ENCODE assay signal across 21 cellular contexts in the genomic region with DNA sequence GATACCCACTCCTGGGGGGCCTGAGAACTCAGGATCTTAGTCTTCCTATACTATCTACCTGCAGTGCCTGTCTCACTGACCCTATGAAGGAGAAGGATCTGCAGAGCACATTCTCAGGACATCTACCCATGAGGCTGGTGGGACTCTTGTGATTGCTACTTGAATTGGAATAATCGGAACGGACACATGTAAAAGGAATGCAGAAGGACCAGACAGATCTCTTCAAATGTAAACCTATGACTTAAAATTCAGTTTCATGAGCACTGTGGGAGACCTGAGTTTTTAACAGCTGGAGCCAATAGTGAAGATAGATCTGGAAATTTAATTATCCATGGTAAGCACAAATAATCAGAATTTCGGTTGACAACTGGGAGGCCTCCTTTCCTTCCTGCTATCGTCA. TPM values are rescaled to one million over a fixed set of nuclear protein-coding genes. Genes with fewer than 3 reads are reported as not detected.
DNase-seq lines count a peak whose midpoint lies in the region; ATAC-seq and TF ChIP-seq lines count a peak whose summit lies in the region.
"Had no signal": no experiment of that assay in that cellular context is flagged by ENCODE, and none has a peak within 500 bp of the region (broad histone marks: within the 10 kb centered on the region; RNA-seq: fewer than 3 reads in every experiment).

No MANE protein-coding gene starts in this region.

- no peak overlapping the region for H3K9ac ChIP-seq in SK-N-MC (ENCODE audit: insufficient read length)
- H3K9ac ChIP-seq: BLaER1 treated with 17β-estradiol and CSF1 and Interleukin-3, amounts not matched to agents 10 nM and 100 nM had no signal

- no TSS peak for BruUV-seq in A673 (replicated peaks; lab: Mats Ljungman, UMichigan)

- H3K36me3 ChIP-seq in A673 (ENCODE audit: insufficient read depth, low read length, poor library complexity, severe bottlenecking) (no peaks in the 10 kb centered on the region), SK-N-MC (ENCODE audit: insufficient read depth, low read length) (no peaks in the 10 kb centered on the region), left lung (no peaks in the 10 kb centered on the region)
- H3K36me3 ChIP-seq: BE2C had no signal

- intact Hi-C loops in A673 (cut with micrococcal nuclease; ENCODE audit: unreplicated experiment) (no loop called here), left lung (cut with DNase I) (no loop called here), right cardiac atrium (cut with DNase I) (no loop called here)

- H3K4me1 ChIP-seq in A673 (ENCODE audit: insufficient read depth, low read length, poor library complexity, severe bottlenecking) (peaks cover 12% of the 10 kb centered on the region), left lung (no peaks in the 10 kb centered on the region), right cardiac atrium (ENCODE audit: control insufficient read depth, insufficient read depth, low read length) (no peaks in the 10 kb centered on the region)
- H3K4me1 ChIP-seq: BE2C had no signal

- H3K4me3 ChIP-seq in A673 (ENCODE audit: low read depth, low read length, poor library complexity, severe bottlenecking) = no peak overlapping the region
- peak overlapping the region; percentile 43; the same call in 1 of the 2 replicates for H3K4me3 ChIP-seq in SK-N-MC
- no peak overlapping the region for H3K4me3 ChIP-seq in left lung
- H3K4me3 ChIP-seq in right cardiac atrium (ENCODE audit: low read length) = no peak overlapping the region
- H3K4me3 ChIP-seq: BLaER1 treated with 17β-estradiol and CSF1 and Interleukin-3, amounts not matched to agents 10 nM and 100 nM; GM12878; GM23338 had no signal

- WGBS in right cardiac atrium = 72% methylated on average over 4 of the region's 4 CpGs

- POLR2A ChIA-PET in A673 (lab: Charles Lee; ENCODE audit: low non-redundant PET) = no interaction called here

- ATAC-seq in left lung (peak; percentile 23), HG03025 (IDR thresholded peaks at IDR 0.05; ENCODE audit: low FRiP score, unreplicated experiment) (no peak), right cardiac atrium (no peak)
- ATAC-seq: GM12878, GM23338, HCT116 had no signal

- TF ChIP-seq CTCF in A673 (conservative IDR thresholded peaks at IDR 0.05; ENCODE audit: low read depth, low read length) (no peak), left lung (IDR thresholded peaks at IDR 0.05) (no peak)

- no peaks in the 10 kb centered on the region for H3K27me3 ChIP-seq in A673 (replicated peaks; ENCODE audit: insufficient read depth, low read depth, low read length, poor library complexity)
- no peaks in the 10 kb centered on the region for H3K27me3 ChIP-seq in left lung
- no peaks in the 10 kb centered on the region for H3K27me3 ChIP-seq in right cardiac atrium (ENCODE audit: control insufficient read depth, insufficient read depth)
- H3K27me3 ChIP-seq: BE2C; BLaER1 treated with 17β-estradiol and CSF1 and Interleukin-3, amounts not matched to agents 10 nM and 100 nM had no signal

- H3K9me3 ChIP-seq in A673 (ENCODE audit: low read depth, low read length, poor library complexity, severe bottlenecking) (peaks cover 12% of the 10 kb centered on the region), SK-N-MC (ENCODE audit: low read depth, low read length) (no peaks in the 10 kb centered on the region), left lung (peaks cover 0 to 35% of the 10 kb centered on the region in 2 donors), right cardiac atrium (ENCODE audit: control insufficient read depth, low read length) (peaks cover 2% of the 10 kb centered on the region)
- H3K9me3 ChIP-seq: BE2C had no signal

- H3K27ac ChIP-seq in A673 (ENCODE audit: low read depth, low read length, poor library complexity, severe bottlenecking) = no peak overlapping the region
- H3K27ac ChIP-seq in SK-N-MC = peak overlapping the region; percentile 18; the same call in 1 of the 2 replicates
- H3K27ac ChIP-seq in left lung = no peak overlapping the region
- no peak overlapping the region for H3K27ac ChIP-seq in right cardiac atrium (ENCODE audit: low read length)
- H3K27ac ChIP-seq: 22Rv1; BLaER1 treated with 17β-estradiol and CSF1 and Interleukin-3, amounts not matched to agents 10 nM and 100 nM had no signal

- DNase-seq in A673 (ENCODE audit: low spot score) (peak; percentile 29), SK-N-MC (ENCODE audit: low read depth, low spot score) (peak; percentile 81), left lung (no peak), NCI-H2171 (lab: John Stamatoyannopoulos, UW) (no peak), right cardiac atrium (no peak)
- DNase-seq: ACHN; AML-193; BE2C; CD4-positive, alpha-beta T cell; CD8-positive, alpha-beta memory T cell; DMS 273 treated with DMSO at 0.1 percent for 48 hours; DMS79; EL; GDM1; H9 had no signal

- CTCF ChIA-PET in A673 (lab: Charles Lee) = no interaction called here

RNA-seq across cellular contexts. Expression of a gene that starts 35.2 kb away (rescaled TPM):
- 166 and 167 TPM in 2 replicates for total RNA-seq in A673 (2021)
- 10 to 100 TPM; 54.8 to 60.1 TPM for total RNA-seq in left lung
- total RNA-seq in right cardiac atrium = 10 to 100 TPM; 32.0 to 44.8 (median 41.2) TPM
- 21.1 TPM for polyA plus RNA-seq in right cardiac atrium

Comparison
In these comparisons a context has a peak if more than half of its experiments do, and no peak if none do; other contexts are left out.
1. DNase-seq: peak in A673 (single experiment) and SK-N-MC (single experiment); none in left lung (0 of 2), NCI-H2171 (single experiment) and right cardiac atrium (0 of 3).